ENCODE assay signal across 8 cellular contexts in genomic region chr14:93959239-93960107, GRCh38. TPM values are rescaled to one million over a fixed set of nuclear protein-coding genes. Genes with fewer than 3 reads are reported as not detected.
A peak's percentile ranks its signal among the peaks of the same experiment; 100 is the strongest.
DNase-seq lines count a peak whose midpoint lies in the region; ATAC-seq and TF ChIP-seq lines count a peak whose summit lies in the region.

No MANE protein-coding gene starts in this region.

- H3K36me3 Mint-ChIP-seq in activated naive CD8-positive, alpha-beta T cell treated with anti-CD3 and anti-CD28 coated beads, Interleukin-2, amount 50 U/mL, for 24 hours (ENCODE audit: low read depth) = no peaks in the 10 kb centered on the region

- peak overlapping the region; percentile 64 for H3K4me2 ChIP-seq in SU-DHL-6 (ENCODE audit: low read depth, low read length, poor library complexity, severe bottlenecking)

- H3K27ac ChIP-seq in SU-DHL-6 (ENCODE audit: low read depth, low read length) = peak overlapping the region; percentile 99
- no peak overlapping the region for H3K27ac ChIP-seq in suprapubic skin

- no peaks in the 10 kb centered on the region for H4K20me1 ChIP-seq in SU-DHL-6 (ENCODE audit: low read depth, low read length)

- no peaks in the 10 kb centered on the region for H3K4me1 ChIP-seq in BE2C
- peaks cover 10% of the 10 kb centered on the region for H3K4me1 ChIP-seq in suprapubic skin

- no peaks in the 10 kb centered on the region for H3K9me2 ChIP-seq in SU-DHL-6 (replicated peaks; ENCODE audit: insufficient read depth, low read length)

- no peak for TF ChIP-seq EP300 in suprapubic skin (IDR thresholded peaks at IDR 0.05)

- no peaks in the 10 kb centered on the region for H3K9me3 Mint-ChIP-seq in activated naive CD8-positive, alpha-beta T cell treated with anti-CD3 and anti-CD28 coated beads, Interleukin-2, amount 50 U/mL, for 24 hours

- H3K4me1 Mint-ChIP-seq in activated naive CD8-positive, alpha-beta T cell treated with anti-CD3 and anti-CD28 coated beads, Interleukin-2, amount 50 U/mL, for 24 hours = peaks cover 97% of the 10 kb centered on the region

- DNase-seq in BE2C = peak; percentile 39
- DNase-seq in activated naive CD8-positive, alpha-beta T cell treated with anti-CD3 and anti-CD28 coated beads, Interleukin-2, amount 50 U/mL, for 24 hours = peak; percentile 92
- DNase-seq in iris pigment epithelial cell (ENCODE audit: low read depth) = peak; percentile 93
- DNase-seq in stimulated activated CD4-positive, alpha-beta T cell treated with anti-CD3 and anti-CD28 coated beads, TNF-alpha, amount 100 ng/mL, for 1 hour (ENCODE audit: low read depth in 3 of 3, low spot score in 1 of 3) = peak; percentile 74 to 83 (median 82)
- no peak for DNase-seq in suprapubic skin (ENCODE audit: low spot score in 2 of 2)

- H3K9ac ChIP-seq in SU-DHL-6 (ENCODE audit: low read length) = peak overlapping the region; percentile 60

- H3K79me2 ChIP-seq in SU-DHL-6 (ENCODE audit: insufficient read depth, low read length) = no peaks in the 10 kb centered on the region; the same call in 1 of the 2 replicates

- 65% methylated on average over 17 of the region's 23 CpGs for WGBS in suprapubic skin

- H3F3A ChIP-seq in SU-DHL-6 (ENCODE audit: insufficient read depth) = peaks cover 52% of the 10 kb centered on the region

- no peaks in the 10 kb centered on the region for H3K9me3 ChIP-seq in BE2C
- H3K9me3 ChIP-seq in SU-DHL-6 (ENCODE audit: insufficient read depth, low read length) = no peaks in the 10 kb centered on the region
- no peaks in the 10 kb centered on the region for H3K9me3 ChIP-seq in suprapubic skin

- no peak for TF ChIP-seq CTCF in BE2C (IDR thresholded peaks at IDR 0.05; ENCODE audit: low read depth, low read length)
- TF ChIP-seq CTCF in SU-DHL-6 (IDR thresholded peaks at IDR 0.05; ENCODE audit: insufficient read depth, low read length, poor library complexity, severe bottlenecking) = no peak
- TF ChIP-seq CTCF in suprapubic skin (IDR thresholded peaks at IDR 0.05) = no peak

- no peak for TF ChIP-seq POLR2A in suprapubic skin (IDR thresholded peaks at IDR 0.05)

- peak overlapping the region; percentile 64 for H3K4me3 Mint-ChIP-seq in activated naive CD8-positive, alpha-beta T cell treated with anti-CD3 and anti-CD28 coated beads, Interleukin-2, amount 50 U/mL, for 24 hours

- no peaks in the 10 kb centered on the region for H3K27me3 Mint-ChIP-seq in activated naive CD8-positive, alpha-beta T cell treated with anti-CD3 and anti-CD28 coated beads, Interleukin-2, amount 50 U/mL, for 24 hours

- peak overlapping the region; percentile 97 for H3K27ac Mint-ChIP-seq in activated naive CD8-positive, alpha-beta T cell treated with anti-CD3 and anti-CD28 coated beads, Interleukin-2, amount 50 U/mL, for 24 hours

- no peak overlapping the region for H3K4me3 ChIP-seq in BE2C (ENCODE audit: low read depth, low read length)
- peak overlapping the region; percentile 25 for H3K4me3 ChIP-seq in SU-DHL-6 (ENCODE audit: insufficient read depth, low read length, poor library complexity, severe bottlenecking)
- H3K4me3 ChIP-seq in suprapubic skin = no peak overlapping the region

- ATAC-seq in GM19395 (IDR thresholded peaks at IDR 0.05; ENCODE audit: unreplicated experiment) = peak; percentile 67
- peak; percentile 70 for ATAC-seq in HG03442 (IDR thresholded peaks at IDR 0.05; ENCODE audit: unreplicated experiment)
- peak; percentile 76 for ATAC-seq in activated naive CD8-positive, alpha-beta T cell treated with anti-CD3 and anti-CD28 coated beads, Interleukin-2, amount 50 U/mL, for 24 hours

- no peak overlapping the region for H2AFZ ChIP-seq in SU-DHL-6 (ENCODE audit: low read depth, low read length, severe bottlenecking)

- H3K27me3 ChIP-seq in BE2C (no peaks in the 10 kb centered on the region), SU-DHL-6 (ENCODE audit: low read length) (no peaks in the 10 kb centered on the region), suprapubic skin (no peaks in the 10 kb centered on the region)

- no peaks in the 10 kb centered on the region for H3K36me3 ChIP-seq in BE2C
- H3K36me3 ChIP-seq in SU-DHL-6 (ENCODE audit: low read length) = no peaks in the 10 kb centered on the region
- H3K36me3 ChIP-seq in suprapubic skin = no peaks in the 10 kb centered on the region

RNA-seq across cellular contexts. Expression of gene ASB2, which starts 16.9 kb away (rescaled TPM):
- not detected for polyA plus RNA-seq in BE2C (2012; ENCODE audit: insufficient read depth, insufficient read length, low read depth)
- total RNA-seq in suprapubic skin = 1 to 10 TPM in 2 of 4 donors, under 1 TPM in 2; 0.79 to 2.5 (median 0.95) TPM

RNA-seq across cellular contexts. Expression of gene FAM181A, which starts 32.3 kb away (rescaled TPM):
- polyA plus RNA-seq in BE2C (2012; ENCODE audit: insufficient read depth, insufficient read length, low read depth) = not detected
- not detected for total RNA-seq in suprapubic skin

RNA-seq across cellular contexts. Expression of gene CCDC197, which starts 37.6 kb away (rescaled TPM):
- polyA plus RNA-seq in BE2C (2012; ENCODE audit: insufficient read depth, insufficient read length, low read depth) = not detected
- not detected for total RNA-seq in suprapubic skin

Comparison
In these comparisons a context has a peak if more than half of its experiments do, and no peak if none do; other contexts are left out.
1. DNase-seq: peak in BE2C (single experiment), activated naive CD8-positive, alpha-beta T cell treated with anti-CD3 and anti-CD28 coated beads, Interleukin-2, amount 50 U/mL, for 24 hours (single experiment), iris pigment epithelial cell (single experiment) and stimulated activated CD4-positive, alpha-beta T cell treated with anti-CD3 and anti-CD28 coated beads, TNF-alpha, amount 100 ng/mL, for 1 hour (3 of 3); none in suprapubic skin (0 of 2).
2. Peak in every context shown above with its lines, with median percentiles within 50 percentile points of each other: ATAC-seq.